ENCODE assay signal across 10 cellular contexts in genomic region chr16:694863-695354, GRCh38. TPM values are rescaled to one million over a fixed set of nuclear protein-coding genes. Genes with fewer than 3 reads are reported as not detected.
DNase-seq lines count a peak whose midpoint lies in the region; ATAC-seq and TF ChIP-seq lines count a peak whose summit lies in the region.
"Had no signal": no experiment of that assay in that cellular context is flagged by ENCODE, and none has a peak within 500 bp of the region (broad histone marks: within the 10 kb centered on the region; RNA-seq: fewer than 3 reads in every experiment).

No MANE protein-coding gene starts in this region.

- TF ChIP-seq CTCF in breast epithelium (IDR thresholded peaks at IDR 0.05) (no peak), MCF 10A (IDR thresholded peaks at IDR 0.05; ENCODE audit: unreplicated experiment) (no peak), SU-DHL-6 (IDR thresholded peaks at IDR 0.05; ENCODE audit: insufficient read depth, low read length, poor library complexity, severe bottlenecking) (no peak), omental fat pad (IDR thresholded peaks at IDR 0.05) (no peak)

- POLR2A ChIA-PET in MCF 10A (lab: Yijun Ruan, JAX): interaction anchor here (0.6 to 2.0 kb wide), 10 partner anchors 9 to 31 kb away, joined by 3 to 25 read pairs (median 8); partner anchors contain the start of genes ANTKMT, CCDC78 and JMJD8

- CTCF ChIA-PET in MCF 10A (lab: Yijun Ruan, JAX): interaction anchor here (0.7 to 1.2 kb wide), 4 partner anchors 8 to 38 kb away, joined by 3 to 4 read pairs (median 3); no protein-coding TSS in a partner anchor

- ATAC-seq in HG02970 (IDR thresholded peaks at IDR 0.05; ENCODE audit: low FRiP score, unreplicated experiment) (no peak), omental fat pad (ENCODE audit: low FRiP score) (no peak)

- H3K9me3 Mint-ChIP-seq in MCF 10A (ENCODE audit: unreplicated experiment): no peaks in the 10 kb centered on the region

- H3K27me3 Mint-ChIP-seq in MCF 10A (ENCODE audit: insufficient read depth, unreplicated experiment): no peaks in the 10 kb centered on the region

- no peak overlapping the region for H3K4me3 Mint-ChIP-seq in MCF 10A (ENCODE audit: unreplicated experiment)

- H4K20me1 ChIP-seq in SU-DHL-6 (ENCODE audit: low read depth, low read length): no peaks in the 10 kb centered on the region

- no peaks in the 10 kb centered on the region for H3K9me2 ChIP-seq in SU-DHL-6 (replicated peaks; ENCODE audit: insufficient read depth, low read length)

- DNase-seq in breast epithelium (ENCODE audit: low spot score in 2 of 2) (no peak), MCF 10A (ENCODE audit: unreplicated experiment) (no peak), iPS DF 6.9 (ENCODE audit: low read depth, low spot score) (no peak), omental fat pad (ENCODE audit: low spot score) (no peak), T1000 (lab: John Stamatoyannopoulos, UW) (no peak)
- DNase-seq: IMR-90 had no signal

- no peak overlapping the region for H3K9ac ChIP-seq in SU-DHL-6 (ENCODE audit: low read length)

- H3K27ac ChIP-seq in breast epithelium (peak overlapping the region in 1 of 2 donors; percentile 52), SU-DHL-6 (ENCODE audit: low read depth, low read length) (no peak overlapping the region), iPS DF 6.9 (ENCODE audit: low read length) (no peak overlapping the region), thymus (ENCODE audit: low read depth) (peak overlapping the region; percentile 3)

- no peaks in the 10 kb centered on the region for H3K79me2 ChIP-seq in SU-DHL-6 (ENCODE audit: insufficient read depth, low read length)

- 0 out of 2 replicates have a peak, but pooled peaks cover 3% of the 10 kb centered on the region for H3F3A ChIP-seq in SU-DHL-6 (ENCODE audit: insufficient read depth)

- no peak overlapping the region for H2AFZ ChIP-seq in SU-DHL-6 (ENCODE audit: low read depth, low read length, severe bottlenecking)

- H3K9me3 ChIP-seq in breast epithelium: no peaks in the 10 kb centered on the region
- H3K9me3 ChIP-seq in SU-DHL-6 (ENCODE audit: insufficient read depth, low read length): no peaks in the 10 kb centered on the region
- no peaks in the 10 kb centered on the region for H3K9me3 ChIP-seq in iPS DF 6.9 (ENCODE audit: control insufficient read depth, insufficient read depth, low read length)
- no peaks in the 10 kb centered on the region for H3K9me3 ChIP-seq in thymus (ENCODE audit: control insufficient read depth)
- H3K9me3 ChIP-seq: transverse colon had no signal

- H3K36me3 ChIP-seq in breast epithelium (no peaks in the 10 kb centered on the region), SU-DHL-6 (ENCODE audit: low read length) (no peaks in the 10 kb centered on the region), iPS DF 6.9 (ENCODE audit: control insufficient read depth, insufficient read depth, low read length) (no peaks in the 10 kb centered on the region; the same call in 1 of the 2 replicates), thymus (ENCODE audit: control insufficient read depth, insufficient read depth) (no peaks in the 10 kb centered on the region)
- H3K36me3 ChIP-seq: transverse colon had no signal

- H3K4me3 ChIP-seq in breast epithelium (peak overlapping the region in 2 of 3 donors; percentile 51 to 68), SU-DHL-6 (ENCODE audit: insufficient read depth, low read length, poor library complexity, severe bottlenecking) (no peak overlapping the region), iPS DF 6.9 (ENCODE audit: low read length) (peak overlapping the region; percentile 48; the same call in 1 of the 2 replicates), thymus (ENCODE audit: low read length) (peak overlapping the region; percentile 54)

- no TSS peak for BruUV-seq in MCF 10A (replicated peaks; lab: Mats Ljungman, UMichigan)

- no CpG with 5 or more reads among the region's 37 CpGs for WGBS in iPS DF 6.9 (ENCODE audit: insufficient coverage, insufficient read length)
- WGBS in thymus: 2% methylated on average over 37 of the region's 37 CpGs

- no peak overlapping the region for H3K27ac Mint-ChIP-seq in MCF 10A (ENCODE audit: low read depth, unreplicated experiment)

- H3K4me2 ChIP-seq in SU-DHL-6 (ENCODE audit: low read depth, low read length, poor library complexity, severe bottlenecking): peak overlapping the region; percentile 37

- H3K4me1 Mint-ChIP-seq in MCF 10A (ENCODE audit: insufficient read depth, unreplicated experiment): peaks cover 10% of the 10 kb centered on the region

- TF ChIP-seq POLR2A in breast epithelium (IDR thresholded peaks at IDR 0.05): no peak

- peaks cover 15 to 49% of the 10 kb centered on the region in 2 donors for H3K27me3 ChIP-seq in breast epithelium
- H3K27me3 ChIP-seq in SU-DHL-6 (ENCODE audit: low read length): no peaks in the 10 kb centered on the region
- peaks cover 6% of the 10 kb centered on the region; the same call in 1 of the 2 replicates for H3K27me3 ChIP-seq in iPS DF 6.9 (ENCODE audit: control insufficient read depth, insufficient read depth, low read length)
- H3K27me3 ChIP-seq in thymus (ENCODE audit: control insufficient read depth, insufficient read depth): peaks cover 58% of the 10 kb centered on the region

- intact Hi-C loops in breast epithelium (cut with DNase I; ENCODE audit: low total_unique reads) (no loop called here), MCF 10A (cut with micrococcal nuclease) (no loop called here)

- H3K36me3 Mint-ChIP-seq in MCF 10A (ENCODE audit: insufficient read depth, unreplicated experiment): peaks cover 91% of the 10 kb centered on the region

- H3K4me1 ChIP-seq in breast epithelium (peaks cover 14 to 19% of the 10 kb centered on the region in 2 donors), iPS DF 6.9 (ENCODE audit: control insufficient read depth, insufficient read depth, low read length) (peaks cover 6% of the 10 kb centered on the region), thymus (ENCODE audit: control insufficient read depth, insufficient read depth, low read length) (peaks cover 29% of the 10 kb centered on the region)

RNA-seq across cellular contexts. Expression of gene WDR24, which starts 4.7 kb away (rescaled TPM):
- 1 to 10 TPM; 7.2 to 9.2 (median 8.8) TPM for total RNA-seq in breast epithelium
- 12.2 and 13.9 TPM in 2 replicates for total RNA-seq in MCF 10A (2022)
- polyA plus RNA-seq in thymus: 10.1 TPM
- 1 to 10 TPM; 6.7 to 8.7 (median 6.9) TPM for total RNA-seq in omental fat pad

RNA-seq across cellular contexts. Expression of gene FBXL16, which starts 10.7 kb away (rescaled TPM):
- total RNA-seq in breast epithelium (1 to 10 TPM in 2 of 3 donors, not detected in 1; 2.6 to 4.2 TPM), MCF 10A (2022) (40.5 and 48.2 TPM in 2 replicates), omental fat pad (under 1 TPM in 3 of 4 donors, not detected in 1; 0.48 to 0.75 (median 0.56) TPM)
- polyA plus RNA-seq in thymus: 9.6 TPM

RNA-seq across cellular contexts. Expression of gene JMJD8, which starts 10.8 kb away (rescaled TPM):
- total RNA-seq in breast epithelium (10 to 100 TPM; 67.2 to 83.4 (median 67.5) TPM), MCF 10A (2022) (23.6 and 33.4 TPM in 2 replicates), omental fat pad (10 to 100 TPM; 65.8 to 79.6 (median 71.8) TPM)
- polyA plus RNA-seq in thymus: 31.2 TPM

RNA-seq across cellular contexts. Expression of gene STUB1, which starts 14.7 kb away (rescaled TPM):
- total RNA-seq in breast epithelium: 100 to 1,000 TPM; 127 to 184 (median 175) TPM
- 99.3 and 124 TPM in 2 replicates for total RNA-seq in MCF 10A (2022)
- 122 TPM for polyA plus RNA-seq in thymus
- total RNA-seq in omental fat pad: 100 to 1,000 TPM; 119 to 161 (median 128) TPM

RNA-seq across cellular contexts. Expression of gene RHBDL1, which starts 19.4 kb away (rescaled TPM):
- total RNA-seq in breast epithelium (1 to 10 TPM in 2 of 3 donors, under 1 TPM in 1; 0.48 to 2.3 (median 1.0) TPM), MCF 10A (2022) (3.0 and 4.5 TPM in 2 replicates), omental fat pad (1 to 10 TPM in 1 of 4 donors, under 1 TPM in 2, not detected in 1; 0.44 to 1.0 (median 0.96) TPM)
- polyA plus RNA-seq in thymus: 3.1 TPM
